18 cellular contexts compared by ENCODE assay signal in the genomic region with DNA sequence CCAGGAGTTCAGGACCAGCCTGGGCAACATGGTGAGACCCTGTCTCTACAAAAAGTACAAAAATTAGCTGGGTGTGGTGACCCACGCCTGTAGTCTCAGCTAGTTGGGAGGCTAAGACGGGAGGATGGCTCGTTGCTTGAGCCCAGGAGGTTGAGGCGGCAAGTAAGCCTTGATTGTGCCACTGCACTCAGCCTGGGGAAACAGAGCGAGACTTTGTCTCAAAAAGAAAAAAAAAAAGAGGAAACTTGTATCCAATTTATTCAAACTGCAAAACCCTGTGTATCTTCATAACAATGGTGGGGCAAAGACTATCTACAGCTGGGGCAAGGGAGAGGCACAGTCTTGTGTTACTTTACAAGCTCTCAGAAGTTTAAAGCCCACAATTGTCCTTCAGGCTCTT.
DNase-seq lines count a peak whose midpoint lies in the region; ATAC-seq and TF ChIP-seq lines count a peak whose summit lies in the region.
"Had no signal": no experiment of that assay in that cellular context is flagged by ENCODE, and none has a peak within 500 bp of the region (broad histone marks: within the 10 kb centered on the region; RNA-seq: fewer than 3 reads in every experiment).

No MANE protein-coding gene starts in this region.

- no peak for TF ChIP-seq CTCF in MM.1S (IDR thresholded peaks at IDR 0.05; ENCODE audit: low read length)

- H3K4me3 ChIP-seq in MM.1S (ENCODE audit: low read length): no peak overlapping the region
- H3K4me3 ChIP-seq: adrenal gland, lower lobe of right lung, MG63, upper lobe of right lung had no signal

- H4K20me1 ChIP-seq in MM.1S (ENCODE audit: insufficient read depth, low read length): no peaks in the 10 kb centered on the region

- H3K4me2 ChIP-seq in MM.1S (ENCODE audit: low read depth, low read length): peak overlapping the region; percentile 29; the same call in 1 of the 2 replicates

- no peak overlapping the region for H2AFZ ChIP-seq in MM.1S (ENCODE audit: low read length)

- no peaks in the 10 kb centered on the region for H3K27me3 ChIP-seq in MM.1S (replicated peaks; ENCODE audit: insufficient read depth, low read length)
- H3K27me3 ChIP-seq: MG63, upper lobe of right lung had no signal

- H3K36me3 Mint-ChIP-seq in activated T-cell treated with anti-CD3 and anti-CD28 coated beads, Interleukin-2, amount 50 U/mL, for 24 hours (ENCODE audit: low read depth): peaks cover 56% of the 10 kb centered on the region
- H3K36me3 Mint-ChIP-seq in central memory CD8-positive, alpha-beta T cell (ENCODE audit: insufficient read depth): peaks cover 50% of the 10 kb centered on the region
- peaks cover 25 to 48% of the 10 kb centered on the region in 2 donors for H3K36me3 Mint-ChIP-seq in stimulated activated naive B cell treated with anti-CD40 and anti-IgM and Interleukin-4, amounts not matched to agents 10 μg/mL and 1 μg/mL and 100 μg/mL, for 72 hours

- no peaks in the 10 kb centered on the region for H3K9me3 Mint-ChIP-seq in activated T-cell treated with anti-CD3 and anti-CD28 coated beads, Interleukin-2, amount 50 U/mL, for 24 hours
- H3K9me3 Mint-ChIP-seq in central memory CD8-positive, alpha-beta T cell: no peaks in the 10 kb centered on the region
- no peaks in the 10 kb centered on the region for H3K9me3 Mint-ChIP-seq in stimulated activated naive B cell treated with anti-CD40 and anti-IgM and Interleukin-4, amounts not matched to agents 10 μg/mL and 1 μg/mL and 100 μg/mL, for 72 hours
- H3K9me3 Mint-ChIP-seq: nephron; T-helper 2 cell treated with Interferon-gamma antibody and Interleukin-4, amounts not matched to agents 5 μg/mL and 100 μg/mL, for 36 hours had no signal

- H3K27me3 Mint-ChIP-seq in activated T-cell treated with anti-CD3 and anti-CD28 coated beads, Interleukin-2, amount 50 U/mL, for 24 hours: no peaks in the 10 kb centered on the region
- no peaks in the 10 kb centered on the region for H3K27me3 Mint-ChIP-seq in central memory CD8-positive, alpha-beta T cell
- H3K27me3 Mint-ChIP-seq in stimulated activated naive B cell treated with anti-CD40 and anti-IgM and Interleukin-4, amounts not matched to agents 10 μg/mL and 1 μg/mL and 100 μg/mL, for 72 hours: no peaks in the 10 kb centered on the region

- H3K9me3 ChIP-seq in MM.1S (replicated peaks; ENCODE audit: insufficient read depth, low read length): no peaks in the 10 kb centered on the region
- H3K9me3 ChIP-seq: adrenal gland, lower lobe of right lung, MG63, upper lobe of right lung had no signal

- H3K27ac ChIP-seq in MM.1S (ENCODE audit: low read length): peak overlapping the region; percentile 99; the same call in 1 of the 2 replicates
- H3K27ac ChIP-seq: adrenal gland, lower lobe of right lung, upper lobe of right lung had no signal

- no peaks in the 10 kb centered on the region for H3K9me2 ChIP-seq in MM.1S (replicated peaks; ENCODE audit: insufficient read depth, low read length)

- H3F3A ChIP-seq in MM.1S (ENCODE audit: insufficient read depth, low read length): peaks cover 63% of the 10 kb centered on the region

- no peak for ATAC-seq in central memory CD8-positive, alpha-beta T cell (replicated peaks; ENCODE audit: extremely low read depth, poor library complexity, severe bottlenecking)
- no peak for ATAC-seq in stimulated activated naive B cell treated with anti-CD40 and anti-IgM and Interleukin-4, amounts not matched to agents 10 μg/mL and 1 μg/mL and 100 μg/mL, for 72 hours (replicated peaks)
- no peak for ATAC-seq in GM18858 (IDR thresholded peaks at IDR 0.05; ENCODE audit: unreplicated experiment)
- ATAC-seq: activated CD4-positive, CD25-positive, alpha-beta regulatory T cell treated with anti-CD3 and anti-CD28 coated beads, Interleukin-2, amount 50 U/mL, for 24 hours; lower lobe of right lung; upper lobe of right lung had no signal

- peaks cover 60% of the 10 kb centered on the region for H3K4me1 ChIP-seq in MM.1S (ENCODE audit: low read length)

- peaks cover 58% of the 10 kb centered on the region for H3K79me2 ChIP-seq in MM.1S (ENCODE audit: low read length)

- peak overlapping the region; percentile 56 for H3K4me3 Mint-ChIP-seq in activated T-cell treated with anti-CD3 and anti-CD28 coated beads, Interleukin-2, amount 50 U/mL, for 24 hours
- peak overlapping the region; percentile 65 for H3K4me3 Mint-ChIP-seq in central memory CD8-positive, alpha-beta T cell
- H3K4me3 Mint-ChIP-seq in stimulated activated naive B cell treated with anti-CD40 and anti-IgM and Interleukin-4, amounts not matched to agents 10 μg/mL and 1 μg/mL and 100 μg/mL, for 72 hours: peak overlapping the region; percentile 39 to 51
- H3K4me3 Mint-ChIP-seq: nephron; T-helper 2 cell treated with Interferon-gamma antibody and Interleukin-4, amounts not matched to agents 5 μg/mL and 100 μg/mL, for 36 hours had no signal

- H3K36me3 ChIP-seq in MM.1S (replicated peaks; ENCODE audit: insufficient read depth, low read length): peaks cover 7% of the 10 kb centered on the region; the same call in 1 of the 2 replicates
- H3K36me3 ChIP-seq: adrenal gland, lower lobe of right lung, MG63, upper lobe of right lung had no signal

- no peak overlapping the region for H3K9ac ChIP-seq in MM.1S (ENCODE audit: low read length)

- peaks cover 87% of the 10 kb centered on the region for H3K4me1 Mint-ChIP-seq in activated T-cell treated with anti-CD3 and anti-CD28 coated beads, Interleukin-2, amount 50 U/mL, for 24 hours (ENCODE audit: low read depth)
- peaks cover 60% of the 10 kb centered on the region for H3K4me1 Mint-ChIP-seq in central memory CD8-positive, alpha-beta T cell
- H3K4me1 Mint-ChIP-seq in stimulated activated naive B cell treated with anti-CD40 and anti-IgM and Interleukin-4, amounts not matched to agents 10 μg/mL and 1 μg/mL and 100 μg/mL, for 72 hours: peaks cover 53 to 77% of the 10 kb centered on the region in 2 donors

- H3K27ac Mint-ChIP-seq in activated T-cell treated with anti-CD3 and anti-CD28 coated beads, Interleukin-2, amount 50 U/mL, for 24 hours: peak overlapping the region; percentile 97
- peak overlapping the region; percentile 89 for H3K27ac Mint-ChIP-seq in central memory CD8-positive, alpha-beta T cell (ENCODE audit: low read depth)
- H3K27ac Mint-ChIP-seq in stimulated activated naive B cell treated with anti-CD40 and anti-IgM and Interleukin-4, amounts not matched to agents 10 μg/mL and 1 μg/mL and 100 μg/mL, for 72 hours: peak overlapping the region; percentile 96
- H3K27ac Mint-ChIP-seq: nephron had no signal

- DNase-seq in activated T-cell treated with anti-CD3 and anti-CD28 coated beads, Interleukin-2, amount 50 U/mL, for 24 hours: peak; percentile 34
- DNase-seq in activated T-cell treated with anti-CD3 and anti-CD28 coated beads, Interleukin-2, amount 50 U/mL, for 1 hour: no peak
- no peak for DNase-seq in MM.1S
- DNase-seq in central memory CD8-positive, alpha-beta T cell (ENCODE audit: low spot score in 2 of 2): no peak
- DNase-seq in stimulated activated naive B cell treated with anti-CD40 and anti-IgM and Interleukin-4, amounts not matched to agents 10 μg/mL and 1 μg/mL and 100 μg/mL, for 72 hours: no peak
- DNase-seq in GOT3 (lab: John Stamatoyannopoulos, UW): no peak
- no peak for DNase-seq in HuH-7.5 (ENCODE audit: low spot score)
- DNase-seq: adrenal gland, lower lobe of right lung, MG63, NCI-H187 treated with DMSO at 0.1 percent for 48 hours, NCI-H446 treated with DMSO at 0.1 percent for 48 hours, SHP77 treated with DMSO at 0.1 percent for 48 hours, upper lobe of right lung had no signal
